ENCODE assay signal across 31 cellular contexts in the genomic region with DNA sequence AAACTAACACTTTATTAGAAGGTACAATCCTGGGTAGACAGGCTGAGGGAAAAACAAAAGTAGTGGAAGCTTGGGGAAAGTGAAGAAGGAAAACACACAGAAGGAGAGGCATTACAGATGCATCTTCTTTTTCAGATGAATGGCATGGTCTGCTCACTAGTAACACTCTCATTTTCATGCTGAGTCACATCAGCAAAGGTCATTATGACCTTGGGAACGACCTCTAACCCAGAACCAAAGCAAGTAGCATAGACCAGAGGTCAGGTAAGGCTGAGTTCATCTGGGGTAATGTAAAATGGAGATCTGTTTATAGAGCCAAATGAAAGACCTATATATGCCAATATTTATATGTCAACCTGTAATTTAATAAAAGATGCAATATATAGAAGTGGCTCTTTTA.
"Had no signal": no experiment of that assay in that cellular context is flagged by ENCODE, and none has a peak within 500 bp of the region (broad histone marks: within the 10 kb centered on the region; RNA-seq: fewer than 3 reads in every experiment).

No MANE protein-coding gene starts in this region.

- H3K79me2 ChIP-seq: parathyroid adenoma had no signal

- H2AFZ ChIP-seq: parathyroid adenoma had no signal

- H3K4me1 ChIP-seq: parathyroid adenoma, psoas muscle, spleen, suprapubic skin, testis, tibial artery, transverse colon, upper lobe of right lung, uterus had no signal

- H3K4me3 Mint-ChIP-seq: naive thymus-derived CD4-positive, alpha-beta T cell; natural killer cell; nephron; stimulated activated memory B cell treated with anti-CD40 and anti-IgM and Interleukin-4, amounts not matched to agents 10 μg/mL and 1 μg/mL and 100 μg/mL, for 72 hours; stimulated activated naive CD8-positive, alpha-beta T cell treated with anti-CD3 and anti-CD28 coated beads, Interleukin-15, amount 100 ng/mL, for 72 hours; type B pancreatic cell had no signal

- H3K9ac ChIP-seq: parathyroid adenoma had no signal

- H3K4me3 ChIP-seq: psoas muscle, skin epidermis, smooth muscle cell, spleen, suprapubic skin, testis, tibial artery, transverse colon, upper lobe of right lung, uterus had no signal

- H3K27ac ChIP-seq: neutrophil, parathyroid adenoma, psoas muscle, skin epidermis, spleen, suprapubic skin, testis, tibial artery, transverse colon, upper lobe of right lung, uterus had no signal

- H3K27me3 ChIP-seq: neutrophil, spleen, suprapubic skin, testis, tibial artery, transverse colon, upper lobe of right lung, uterus had no signal

- H3K36me3 Mint-ChIP-seq: stimulated activated memory B cell treated with anti-CD40 and anti-IgM and Interleukin-4, amounts not matched to agents 10 μg/mL and 1 μg/mL and 100 μg/mL, for 72 hours had no signal

- H3K27ac Mint-ChIP-seq: naive thymus-derived CD4-positive, alpha-beta T cell; natural killer cell; nephron; progenitor cell of endocrine pancreas; stimulated activated memory B cell treated with anti-CD40 and anti-IgM and Interleukin-4, amounts not matched to agents 10 μg/mL and 1 μg/mL and 100 μg/mL, for 72 hours; stimulated activated naive CD8-positive, alpha-beta T cell treated with anti-CD3 and anti-CD28 coated beads, Interleukin-15, amount 100 ng/mL, for 72 hours; type B pancreatic cell had no signal

- H3K9me3 ChIP-seq: neutrophil, psoas muscle, suprapubic skin, testis, tibial artery, transverse colon, upper lobe of right lung, uterus had no signal

- DNase-seq: naive thymus-derived CD4-positive, alpha-beta T cell; natural killer cell; nucleus accumbens; posterior cingulate gyrus; psoas muscle; right cardiac atrium; spleen; stimulated activated CD4-positive, alpha-beta T cell treated with anti-CD3 and anti-CD28 coated beads, Interleukin-12 subunit alpha, Interleukin-12 subunit beta, amount 100 ng/mL, for 4 hours; stimulated activated CD4-positive, alpha-beta T cell treated with anti-CD3 and anti-CD28 coated beads, Interleukin-1b, Interleukin-23, amount 100 ng/mL, for 48 hours; stimulated activated CD4-positive, alpha-beta T cell treated with anti-CD3 and anti-CD28 coated beads, Interleukin-4, amount 100 ng/mL, for 1 hour; stimulated activated CD4-positive, alpha-beta T cell treated with anti-CD3 and anti-CD28 coated beads, Interleukin-4, amount 100 ng/mL, for 4 hours; stimulated activated CD8-positive, alpha-beta memory T cell treated with anti-CD3 and anti-CD28 coated beads, Interleukin-4, amount 100 ng/mL, for 48 hours; stimulated activated naive CD4-positive, alpha-beta T cell; stimulated activated naive CD8-positive, alpha-beta T cell treated with anti-CD3 and anti-CD28 coated beads, Interleukin-15, amount 100 ng/mL, for 72 hours; stimulated activated naive CD8-positive, alpha-beta T cell treated with anti-CD3 and anti-CD28 coated beads, Interleukin-15, Interleukin-2, amounts not matched to agents 100 U/mL and 50 U/mL, for 24 hours; substantia nigra; testis; tibial artery; transverse colon; upper lobe of right lung; uterus had no signal

- H3K4me1 Mint-ChIP-seq: naive thymus-derived CD4-positive, alpha-beta T cell; natural killer cell; stimulated activated memory B cell treated with anti-CD40 and anti-IgM and Interleukin-4, amounts not matched to agents 10 μg/mL and 1 μg/mL and 100 μg/mL, for 72 hours; stimulated activated naive CD8-positive, alpha-beta T cell treated with anti-CD3 and anti-CD28 coated beads, Interleukin-15, amount 100 ng/mL, for 72 hours had no signal

- ATAC-seq: naive thymus-derived CD4-positive, alpha-beta T cell; natural killer cell; psoas muscle; right cardiac atrium; sciatic nerve; stimulated activated memory B cell treated with anti-CD40 and anti-IgM and Interleukin-4, amounts not matched to agents 10 μg/mL and 1 μg/mL and 100 μg/mL, for 72 hours; stimulated activated naive CD8-positive, alpha-beta T cell treated with anti-CD3 and anti-CD28 coated beads, Interleukin-15, amount 100 ng/mL, for 72 hours; stimulated activated naive CD8-positive, alpha-beta T cell treated with anti-CD3 and anti-CD28 coated beads, Interleukin-15, Interleukin-2, amounts not matched to agents 100 U/mL and 50 U/mL, for 24 hours; upper lobe of right lung had no signal

- H3K4me2 ChIP-seq: smooth muscle cell had no signal

- H3K36me3 ChIP-seq: neutrophil, spleen, suprapubic skin, tibial artery, transverse colon, upper lobe of right lung, uterus had no signal

- H3K9me3 Mint-ChIP-seq: type B pancreatic cell had no signal

- H3K27me3 Mint-ChIP-seq: naive thymus-derived CD4-positive, alpha-beta T cell; progenitor cell of endocrine pancreas; stimulated activated memory B cell treated with anti-CD40 and anti-IgM and Interleukin-4, amounts not matched to agents 10 μg/mL and 1 μg/mL and 100 μg/mL, for 72 hours; stimulated activated naive CD8-positive, alpha-beta T cell treated with anti-CD3 and anti-CD28 coated beads, Interleukin-15, amount 100 ng/mL, for 72 hours; type B pancreatic cell had no signal
